ENCODE assay signal across 8 cellular contexts in the genomic region with DNA sequence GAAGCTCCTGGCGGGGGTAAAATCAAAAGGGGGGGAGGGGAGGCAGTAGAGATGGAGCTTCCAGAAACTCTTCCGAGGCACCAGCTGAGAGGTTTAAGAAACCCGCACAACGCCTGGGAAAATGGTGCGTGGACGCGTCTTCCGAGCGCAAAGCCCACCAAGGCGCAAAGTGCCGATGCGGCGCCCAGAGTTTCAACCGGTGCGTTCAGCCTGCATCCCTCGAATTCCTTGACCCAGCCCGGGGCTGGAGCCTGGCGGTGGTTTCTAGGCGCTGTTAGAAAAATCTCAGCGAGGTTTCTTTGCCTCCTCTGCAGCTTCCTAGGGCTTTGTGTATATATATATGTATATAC. TPM values are rescaled to one million over a fixed set of nuclear protein-coding genes. Genes with fewer than 3 reads are reported as not detected.
DNase-seq lines count a peak whose midpoint lies in the region; ATAC-seq, FAIRE-seq and TF ChIP-seq lines count a peak whose summit lies in the region.

No MANE protein-coding gene starts in this region.

- ATAC-seq in heart right ventricle (no peak), Right ventricle myocardium inferior (no peak), memory B cell (ENCODE audit: low read depth) (no peak), gastroesophageal sphincter (no peak)

- TF ChIP-seq POLR2A in vagina (IDR thresholded peaks at IDR 0.05) (no peak), gastroesophageal sphincter (IDR thresholded peaks at IDR 0.05) (no peak)

- peaks cover 3% of the 10 kb centered on the region for H3K9me3 Mint-ChIP-seq in memory B cell

- H4K20me1 ChIP-seq in OCI-LY7 (ENCODE audit: insufficient read depth, low read length) = no peaks in the 10 kb centered on the region

- CTCF ChIA-PET in OCI-LY7 (lab: Charles Lee; ENCODE audit: unreplicated experiment) = no interaction called here

- H3K36me3 ChIP-seq in heart right ventricle (no peaks in the 10 kb centered on the region), bronchial epithelial cell (ENCODE audit: control insufficient read depth, insufficient read depth, low read length) (no peaks in the 10 kb centered on the region), vagina (no peaks in the 10 kb centered on the region), OCI-LY7 (ENCODE audit: insufficient read depth, low read length) (no peaks in the 10 kb centered on the region), gastroesophageal sphincter (no peaks in the 10 kb centered on the region)

- H3K4me1 ChIP-seq in heart right ventricle (peaks cover 0 to 13% (median 9%) of the 10 kb centered on the region in 9 donors), vagina (peaks cover 12% of the 10 kb centered on the region), OCI-LY7 (ENCODE audit: insufficient read depth, low read length, poor library complexity, severe bottlenecking) (no peaks in the 10 kb centered on the region), gastroesophageal sphincter (peaks cover 0 to 17% (median 5%) of the 10 kb centered on the region in 3 donors)

- intact Hi-C loops in heart right ventricle (cut with DNase I) = no loop called here
- intact Hi-C loops in Right ventricle myocardium inferior (cut with DNase I) = no loop called here
- intact Hi-C loops in vagina (cut with DNase I) = no loop called here
- intact Hi-C loops in OCI-LY7 (cut with micrococcal nuclease; ENCODE audit: unreplicated experiment) = no loop called here

- peaks cover 9% of the 10 kb centered on the region for H3K27me3 Mint-ChIP-seq in memory B cell

- DNase-seq in heart right ventricle = no peak
- no peak for DNase-seq in Right ventricle myocardium inferior (ENCODE audit: missing footprints)
- DNase-seq in bronchial epithelial cell (ENCODE audit: low read depth) = no peak
- DNase-seq in memory B cell (ENCODE audit: low spot score in 2 of 2) = no peak
- DNase-seq in vagina (ENCODE audit: extremely low spot score in 2 of 2) = no peak
- DNase-seq in OCI-LY7 (ENCODE audit: low spot score) = no peak
- no peak for DNase-seq in stimulated activated CD4-positive, alpha-beta T cell treated with anti-CD3 and anti-CD28 coated beads, Interleukin-4, amount 100 ng/mL, for 4 hours

- H3K4me3 Mint-ChIP-seq in memory B cell = peak overlapping the region; percentile 14

- peak overlapping the region in 9 of 10 donors; percentile 14 to 45 (median 28) for H3K4me3 ChIP-seq in heart right ventricle
- H3K4me3 ChIP-seq in bronchial epithelial cell (ENCODE audit: low read depth, low read length) = peak overlapping the region; percentile 1
- H3K4me3 ChIP-seq in vagina = peak overlapping the region; percentile 24 to 45
- no peak overlapping the region for H3K4me3 ChIP-seq in OCI-LY7 (ENCODE audit: low read depth, low read length, poor library complexity, severe bottlenecking)
- peak overlapping the region in 1 of 2 donors; percentile 48 for H3K4me3 ChIP-seq in gastroesophageal sphincter

- H3K36me3 Mint-ChIP-seq in memory B cell = no peaks in the 10 kb centered on the region

- H3K27ac ChIP-seq in heart right ventricle (no peak overlapping the region), vagina (no peak overlapping the region), OCI-LY7 (ENCODE audit: low read depth, low read length, poor library complexity, severe bottlenecking) (no peak overlapping the region), gastroesophageal sphincter (no peak overlapping the region)

- H3K4me1 Mint-ChIP-seq in memory B cell = no peaks in the 10 kb centered on the region

- no peak for TF ChIP-seq EP300 in gastroesophageal sphincter (IDR thresholded peaks at IDR 0.05)

- no peaks in the 10 kb centered on the region for H3K9me2 ChIP-seq in OCI-LY7 (ENCODE audit: insufficient read depth, low read length)

- no peaks in the 10 kb centered on the region for H3K79me2 ChIP-seq in OCI-LY7 (ENCODE audit: insufficient read depth, low read depth, low read length)

- POLR2A ChIA-PET in OCI-LY7 (lab: Charles Lee) = no interaction called here

- no peak overlapping the region for H3K27ac Mint-ChIP-seq in memory B cell

- TF ChIP-seq CTCF in heart right ventricle (IDR thresholded peaks at IDR 0.05) (no peak), bronchial epithelial cell (IDR thresholded peaks at IDR 0.05; ENCODE audit: insufficient read depth, low read length, severe bottlenecking) (no peak), vagina (IDR thresholded peaks at IDR 0.05) (no peak), OCI-LY7 (conservative IDR thresholded peaks at IDR 0.05; ENCODE audit: low read length) (no peak), gastroesophageal sphincter (IDR thresholded peaks at IDR 0.05) (no peak)

- no TSS peak for BruUV-seq in OCI-LY7 (replicated peaks; lab: Mats Ljungman, UMichigan)

- 0 to 1% methylated on average over 19 to 20 of the region's 20 CpGs for WGBS in heart right ventricle, 2 donors
- 1% methylated on average over 17 to 20 of the region's 20 CpGs for WGBS in gastroesophageal sphincter (ENCODE audit: low coverage in 1 of 2), 2 donors

- FAIRE-seq in bronchial epithelial cell (lab: Jason Lieb, UNC) = no peak

- H3K27me3 ChIP-seq in heart right ventricle = peaks cover 12 to 93% (median 75%) of the 10 kb centered on the region in 7 donors
- H3K27me3 ChIP-seq in bronchial epithelial cell (ENCODE audit: control insufficient read depth, insufficient read depth, low read length) = peaks cover 20% of the 10 kb centered on the region
- no peaks in the 10 kb centered on the region for H3K27me3 ChIP-seq in vagina
- H3K27me3 ChIP-seq in gastroesophageal sphincter = peaks cover 67% of the 10 kb centered on the region

- no peaks in the 10 kb centered on the region for H3K9me3 ChIP-seq in heart right ventricle
- no peaks in the 10 kb centered on the region for H3K9me3 ChIP-seq in vagina
- H3K9me3 ChIP-seq in OCI-LY7 (ENCODE audit: low read length) = no peaks in the 10 kb centered on the region
- H3K9me3 ChIP-seq in gastroesophageal sphincter = no peaks in the 10 kb centered on the region

- no peak overlapping the region for H2AFZ ChIP-seq in OCI-LY7 (ENCODE audit: low read length)

- H3K4me2 ChIP-seq in OCI-LY7 (ENCODE audit: low read length) = no peak overlapping the region

RNA-seq across cellular contexts. Expression of a gene that starts 0.5 kb away (rescaled TPM):
- total RNA-seq in heart right ventricle (under 1 TPM in 1 of 10 donors, not detected in 9; 0.08 TPM), Right ventricle myocardium inferior (not detected), bronchial epithelial cell (not detected in 2 replicates), vagina (not detected), OCI-LY7 (2022) (not detected in 2 replicates), gastroesophageal sphincter (under 1 TPM in 2 of 4 donors, not detected in 2; 0.12 to 0.13 TPM)
- not detected for polyA plus RNA-seq in heart right ventricle
- not detected in 2 replicates for total RNA-seq in OCI-LY7 (2014; rRNA removed; shearing (Covaris generic))
